ENCODE assay signal across 11 cellular contexts in genomic region chr19:18659281-18660050, GRCh38. TPM values are rescaled to one million over a fixed set of nuclear protein-coding genes. Genes with fewer than 3 reads are reported as not detected.
A peak's percentile ranks its signal among the peaks of the same experiment; 100 is the strongest.
DNase-seq lines count a peak whose midpoint lies in the region; ATAC-seq and TF ChIP-seq lines count a peak whose summit lies in the region.
"Had no signal": no experiment of that assay in that cellular context is flagged by ENCODE, and none has a peak within 500 bp of the region (broad histone marks: within the 10 kb centered on the region; RNA-seq: fewer than 3 reads in every experiment).

No MANE protein-coding gene starts in this region.

- H3K79me2 ChIP-seq in ACC112 (ENCODE audit: control insufficient read depth, insufficient read depth, low read length, unreplicated experiment) (no peaks in the 10 kb centered on the region), Karpas-422 (ENCODE audit: low read length) (no peaks in the 10 kb centered on the region)

- H3K4me1 ChIP-seq in ACC112 (ENCODE audit: control insufficient read depth, insufficient read depth, low read length, unreplicated experiment) (peaks cover 41% of the 10 kb centered on the region), Karpas-422 (ENCODE audit: low read length) (peaks cover 56% of the 10 kb centered on the region)
- peaks cover 0 to 9% of the 10 kb centered on the region in 2 donors for H3K4me1 ChIP-seq in naive thymus-derived CD4-positive, alpha-beta T cell (ENCODE audit: control insufficient read depth in 2 of 2, insufficient read depth in 2 of 2, low read length in 2 of 2)

- peak overlapping the region; percentile 86 for H3K27ac ChIP-seq in ACC112 (ENCODE audit: low read depth, low read length)
- H3K27ac ChIP-seq in Karpas-422 (ENCODE audit: low read length), result no peak overlapping the region
- H3K27ac ChIP-seq in dorsolateral prefrontal cortex, result peak overlapping the region in 57 of 59 donors; percentile 11 to 86 (median 70)
- no peak overlapping the region for H3K27ac ChIP-seq in naive thymus-derived CD4-positive, alpha-beta T cell (ENCODE audit: low read depth, low read length)
- H3K27ac ChIP-seq: C4-2B had no signal

- H3K4me3 Mint-ChIP-seq in naive thymus-derived CD4-positive, alpha-beta T cell, result no peak overlapping the region

- H3K27me3 ChIP-seq in ACC112 (ENCODE audit: insufficient read depth, low read length), result no peaks in the 10 kb centered on the region
- no peaks in the 10 kb centered on the region for H3K27me3 ChIP-seq in Karpas-422 (ENCODE audit: low read length)
- no peaks in the 10 kb centered on the region for H3K27me3 ChIP-seq in dorsolateral prefrontal cortex
- H3K27me3 ChIP-seq in naive thymus-derived CD4-positive, alpha-beta T cell (ENCODE audit: control insufficient read depth in 2 of 2, insufficient read depth in 2 of 2, low read length in 2 of 2), result no peaks in the 10 kb centered on the region

- no peak for TF ChIP-seq CTCF in dorsolateral prefrontal cortex (IDR thresholded peaks at IDR 0.05 in 54 of 56, conservative IDR thresholded peaks at IDR 0.05 in 2 of 56; ENCODE audit: low read depth in 1 of 56, partially characterized antibody in 56 of 56)

- peak; percentile 70 for DNase-seq in Karpas-422
- DNase-seq in dorsolateral prefrontal cortex, result peak in 3 of 10 donors; percentile 60 to 64 (median 63)
- no peak for DNase-seq in naive thymus-derived CD4-positive, alpha-beta T cell
- DNase-seq in activated CD4-positive, alpha-beta T cell treated with anti-CD3 and anti-CD28 coated beads, Interleukin-2, amount 50 U/mL, for 1 hour, result no peak
- DNase-seq in hepatic stellate cell (ENCODE audit: low spot score), result no peak
- DNase-seq in NCI-H146 treated with DMSO at 0.1 percent for 48 hours (lab: John Stamatoyannopoulos, UW; ENCODE audit: unreplicated experiment), result no peak
- DNase-seq: activated effector memory CD4-positive, alpha-beta T cell treated with anti-CD3 and anti-CD28 coated beads, Interleukin-2, amount 50 U/mL, for 16 hours; small intestine had no signal

- peaks cover 0 to 8% (median 0%) of the 10 kb centered on the region in 5 donors for H3K36me3 Mint-ChIP-seq in naive thymus-derived CD4-positive, alpha-beta T cell

- no peaks in the 10 kb centered on the region for H3K9me2 ChIP-seq in Karpas-422 (replicated peaks; ENCODE audit: insufficient read depth, low read length)

- no peaks in the 10 kb centered on the region for H3K9me3 Mint-ChIP-seq in naive thymus-derived CD4-positive, alpha-beta T cell

- H3K9ac ChIP-seq in Karpas-422 (ENCODE audit: low read length), result peak overlapping the region; percentile 51

- peak overlapping the region in 4 of 9 donors; percentile 47 to 82 (median 60) for H3K27ac Mint-ChIP-seq in naive thymus-derived CD4-positive, alpha-beta T cell

- POLR2A ChIA-PET in naive thymus-derived CD4-positive, alpha-beta T cell (lab: Charles Lee), result no interaction called here

- intact Hi-C loops in dorsolateral prefrontal cortex (cut with DNase I), result no loop called here
- intact Hi-C loops in naive thymus-derived CD4-positive, alpha-beta T cell (cut with micrococcal nuclease), result no loop called here

- peaks cover 52% of the 10 kb centered on the region for H4K20me1 ChIP-seq in Karpas-422 (ENCODE audit: insufficient read depth, low read depth, low read length)

- CTCF ChIA-PET in naive thymus-derived CD4-positive, alpha-beta T cell (lab: Charles Lee), result no interaction called here

- H3K4me2 ChIP-seq in Karpas-422 (ENCODE audit: low read depth, low read length, poor library complexity, severe bottlenecking), result peak overlapping the region; percentile 4

- H3K9me3 ChIP-seq in Karpas-422 (ENCODE audit: low read length), result no peaks in the 10 kb centered on the region
- no peaks in the 10 kb centered on the region for H3K9me3 ChIP-seq in naive thymus-derived CD4-positive, alpha-beta T cell (ENCODE audit: control insufficient read depth in 2 of 3, low read length in 3 of 3)

- no peaks in the 10 kb centered on the region for H3K36me3 ChIP-seq in ACC112 (ENCODE audit: insufficient read depth, low read length)
- no peaks in the 10 kb centered on the region for H3K36me3 ChIP-seq in Karpas-422 (ENCODE audit: insufficient read depth, low read length)
- H3K36me3 ChIP-seq in naive thymus-derived CD4-positive, alpha-beta T cell (ENCODE audit: control insufficient read depth in 2 of 3, insufficient read depth in 3 of 3, low read length in 3 of 3), result no peaks in the 10 kb centered on the region

- H2AFZ ChIP-seq in ACC112 (ENCODE audit: low read length, unreplicated experiment), result no peak overlapping the region
- H2AFZ ChIP-seq in Karpas-422 (ENCODE audit: low read length), result no peak overlapping the region

- H3K27me3 Mint-ChIP-seq in naive thymus-derived CD4-positive, alpha-beta T cell, result no peaks in the 10 kb centered on the region

- peak; percentile 43 for ATAC-seq in naive thymus-derived CD4-positive, alpha-beta T cell
- ATAC-seq in HG03460 (IDR thresholded peaks at IDR 0.05; ENCODE audit: unreplicated experiment), result no peak

- peak overlapping the region; percentile 31; the same call in 1 of the 2 replicates for H3K4me3 ChIP-seq in ACC112 (ENCODE audit: low read depth, low read length)
- H3K4me3 ChIP-seq in Karpas-422 (ENCODE audit: low read length), result no peak overlapping the region
- H3K4me3 ChIP-seq in dorsolateral prefrontal cortex, result peak overlapping the region in 13 of 59 donors; percentile 2 to 36 (median 20)
- H3K4me3 ChIP-seq in naive thymus-derived CD4-positive, alpha-beta T cell (ENCODE audit: low read length), result no peak overlapping the region

- peaks cover 11 to 46% (median 34%) of the 10 kb centered on the region in 7 donors for H3K4me1 Mint-ChIP-seq in naive thymus-derived CD4-positive, alpha-beta T cell

RNA-seq across cellular contexts. Expression of gene KLHL26, which starts 22.6 kb away (rescaled TPM):
- 3.7 and 4.0 TPM in 2 replicates for total RNA-seq in Karpas-422 (2014; rRNA removed; shearing (Covaris generic); ENCODE audit: low replicate concordance)
- 10 to 100 TPM; 19.6 to 52.2 (median 36.9) TPM for total RNA-seq in dorsolateral prefrontal cortex
- 10 to 100 TPM in 4 of 5 experiments, 1 to 10 TPM in 1; 9.5 to 16.3 (median 12.7) TPM for total RNA-seq in naive thymus-derived CD4-positive, alpha-beta T cell
- polyA plus RNA-seq in naive thymus-derived CD4-positive, alpha-beta T cell, result 1 to 10 TPM; 3.7 to 6.1 TPM

RNA-seq across cellular contexts. Expression of gene CRTC1, which starts 24.0 kb away (rescaled TPM):
- 3.7 and 5.5 TPM in 2 replicates for total RNA-seq in Karpas-422 (2014; rRNA removed; shearing (Covaris generic); ENCODE audit: low replicate concordance)
- total RNA-seq in dorsolateral prefrontal cortex, result 100 to 1,000 TPM in 34 of 120 experiments, 10 to 100 TPM in 86; 35.9 to 127 (median 90.4) TPM
- total RNA-seq in naive thymus-derived CD4-positive, alpha-beta T cell, result 10 to 100 TPM in 4 of 5 experiments, 1 to 10 TPM in 1; 8.4 to 23.4 (median 22.3) TPM
- 1 to 10 TPM in 1 of 2 donors, under 1 TPM in 1; 0.97 to 1.7 TPM for polyA plus RNA-seq in naive thymus-derived CD4-positive, alpha-beta T cell

RNA-seq across cellular contexts. Expression of gene TMEM59L, which starts 46.8 kb away (rescaled TPM):
- 0.43 and 2.5 TPM in 2 replicates for total RNA-seq in Karpas-422 (2014; rRNA removed; shearing (Covaris generic); ENCODE audit: low replicate concordance)
- total RNA-seq in dorsolateral prefrontal cortex, result 100 to 1,000 TPM; 128 to 572 (median 372) TPM
- under 1 TPM in 2 of 5 experiments, not detected in 3; 0.22 to 0.24 TPM for total RNA-seq in naive thymus-derived CD4-positive, alpha-beta T cell
- under 1 TPM; 0.37 to 0.74 TPM for polyA plus RNA-seq in naive thymus-derived CD4-positive, alpha-beta T cell

RNA-seq across cellular contexts. Expression of gene CRLF1, which starts 52.9 kb away (rescaled TPM):
- 3.0 TPM in 1 of 2 replicates, not detected in the other for total RNA-seq in Karpas-422 (2014; rRNA removed; shearing (Covaris generic); ENCODE audit: low replicate concordance)
- 100 to 1,000 TPM in 2 of 120 experiments, 10 to 100 TPM in 117, 1 to 10 TPM in 1; 5.0 to 148 (median 44.3) TPM for total RNA-seq in dorsolateral prefrontal cortex
- not detected for total RNA-seq in naive thymus-derived CD4-positive, alpha-beta T cell
- under 1 TPM; 0.28 to 0.49 TPM for polyA plus RNA-seq in naive thymus-derived CD4-positive, alpha-beta T cell

Comparison
In these comparisons a context has a peak if more than half of its experiments do, and no peak if none do; other contexts are left out.
1. H3K27ac ChIP-seq: peak in ACC112 (single experiment) and dorsolateral prefrontal cortex (57 of 59); none in Karpas-422 (single experiment) and naive thymus-derived CD4-positive, alpha-beta T cell (single experiment).
2. RNA of gene TMEM59L, which starts 46.8 kb away (total RNA-seq): 128 to 572 TPM in dorsolateral prefrontal cortex; 0.43 to 2.5 TPM in Karpas-422 and 0.22 to 0.24 TPM in naive thymus-derived CD4-positive, alpha-beta T cell; every median in the first group is over 10 times any median in the second.